Comparison of ENCODE assay signal across 34 cellular contexts in genomic region chr6:103017878-103018277, GRCh38.
"Had no signal": no experiment of that assay in that cellular context is flagged by ENCODE, and none has a peak within 500 bp of the region (broad histone marks: within the 10 kb centered on the region; RNA-seq: fewer than 3 reads in every experiment).

No MANE protein-coding gene starts in this region.

- H3K9ac ChIP-seq: KMS-11 had no signal

- DNase-seq: Karpas-422, Kasumi-1, MG63, MM.1S, MV-4-11, NCI-H1048, NCI-H1092, NCI-H1092 treated with DMSO at 0.1 percent for 48 hours, NCI-H1105, NCI-H1105 treated with DMSO at 0.1 percent for 48 hours, NCI-H1417, NCI-H1417 treated with DMSO at 0.1 percent for 48 hours, NCI-H1436, NCI-H1436 treated with DMSO at 0.1 percent for 48 hours, NCI-H146, NCI-H1694, NCI-H1694 treated with DMSO at 0.1 percent for 48 hours, NCI-H187, NCI-H187 treated with DMSO at 0.1 percent for 48 hours, NCI-H1930, NCI-H2029, NCI-H2029 treated with DMSO at 0.1 percent for 48 hours, NCI-H2081, NCI-H2081 treated with DMSO at 0.1 percent for 48 hours, NCI-H2107, NCI-H2171, NCI-H2171 treated with DMSO at 0.1 percent for 48 hours, NCI-H2227 treated with DMSO at 0.1 percent for 48 hours, NCI-H226, NCI-H345, NCI-H446, NCI-H446 treated with DMSO at 0.1 percent for 48 hours, NCI-H510A had no signal

- H3K4me2 ChIP-seq: KMS-11 had no signal

- H3K4me3 ChIP-seq: MG63 had no signal

- H3K36me3 ChIP-seq: MG63 had no signal

- H3K27ac ChIP-seq: KMS-11 had no signal

- H3K9me3 ChIP-seq: MG63 had no signal

- H3K27me3 ChIP-seq: MG63 had no signal
